Comparison of ENCODE assay signal across 10 cellular contexts in the genomic region with DNA sequence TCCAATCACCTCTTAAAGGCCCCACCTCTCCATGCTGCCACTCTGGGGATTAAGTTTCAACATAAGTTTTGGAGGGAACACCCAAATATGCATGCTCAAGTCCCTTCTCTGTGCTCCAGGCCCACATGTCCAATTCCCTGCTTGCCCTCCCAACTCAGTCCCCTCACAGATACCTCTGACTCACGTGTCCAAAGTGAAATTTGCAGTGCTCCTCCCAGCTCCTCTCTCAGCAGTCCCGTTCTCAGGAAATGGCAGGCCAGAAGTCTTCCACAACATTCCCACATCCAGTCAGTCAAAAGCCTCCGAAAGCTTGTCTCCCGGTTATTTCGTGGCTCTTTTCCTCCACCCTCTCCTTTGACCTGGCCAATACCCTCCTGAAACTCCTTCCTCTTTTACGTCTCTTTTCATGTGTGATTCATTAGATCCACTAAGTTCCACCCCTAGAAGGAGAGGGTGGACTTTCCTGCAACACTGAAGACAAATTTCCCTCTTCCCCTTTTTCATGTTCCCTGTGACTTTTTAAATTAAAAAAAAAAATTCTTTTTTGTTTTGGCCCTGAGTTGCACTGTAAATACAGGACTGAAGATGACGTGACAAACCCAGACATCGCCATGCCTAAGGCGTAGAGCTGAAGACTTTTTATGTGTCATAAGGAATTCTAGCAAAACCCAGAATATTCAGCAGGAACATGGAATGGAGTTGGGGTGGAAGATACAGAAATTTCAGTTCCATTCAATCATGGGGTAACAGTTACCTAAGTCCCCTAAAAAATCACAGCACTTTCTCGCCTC. TPM values are rescaled to one million over a fixed set of nuclear protein-coding genes. Genes with fewer than 3 reads are reported as not detected.
DNase-seq lines count a peak whose midpoint lies in the region; ATAC-seq and TF ChIP-seq lines count a peak whose summit lies in the region.
"Had no signal": no experiment of that assay in that cellular context is flagged by ENCODE, and none has a peak within 500 bp of the region (broad histone marks: within the 10 kb centered on the region; RNA-seq: fewer than 3 reads in every experiment).

No MANE protein-coding gene starts in this region.

- in situ Hi-C loops in transverse colon (cut with MboI; ENCODE audit: low pct_ligation_motif_present in 1 of 4, low pct_unique_long_range_greater_than_20kb in 1 of 4, low sequenced_read_pairs in 3 of 4): no loop called here

- peak overlapping the region; percentile 30 for H3K27ac Mint-ChIP-seq in activated naive CD4-positive, alpha-beta T cell treated with anti-CD3 and anti-CD28 coated beads, Interleukin-2, amount 50 U/mL, for 24 hours
- H3K27ac Mint-ChIP-seq in activated naive CD4-positive, alpha-beta T cell treated with anti-CD3 and anti-CD28 coated beads, Interleukin-2, amount 10 ng/mL, durations not matched to agents 7 days and 5 days: no peak overlapping the region
- H3K27ac Mint-ChIP-seq in activated B cell treated with CpG ODN at 0.5 μM for 24 hours (no peak overlapping the region), mesothelial cell of epicardium (peak overlapping the region; percentile 75)

- H3K9me3 Mint-ChIP-seq in activated naive CD4-positive, alpha-beta T cell treated with anti-CD3 and anti-CD28 coated beads, Interleukin-2, amount 50 U/mL, for 24 hours: no peaks in the 10 kb centered on the region
- H3K9me3 Mint-ChIP-seq in activated naive CD4-positive, alpha-beta T cell treated with anti-CD3 and anti-CD28 coated beads, Interleukin-2, amount 10 ng/mL, durations not matched to agents 7 days and 5 days: no peaks in the 10 kb centered on the region
- H3K9me3 Mint-ChIP-seq in activated B cell treated with CpG ODN at 0.5 μM for 24 hours (no peaks in the 10 kb centered on the region), mesothelial cell of epicardium (no peaks in the 10 kb centered on the region)

- TF ChIP-seq POLR2A in transverse colon (IDR thresholded peaks at IDR 0.05): peak; percentile 44

- peaks cover 9 to 34% (median 18%) of the 10 kb centered on the region in 4 donors for H3K4me1 ChIP-seq in transverse colon

- no peaks in the 10 kb centered on the region for H3K27me3 ChIP-seq in transverse colon
- H3K27me3 ChIP-seq: SJCRH30 had no signal

- CTCF ChIA-PET in activated naive CD4-positive, alpha-beta T cell treated with anti-CD3 and anti-CD28 coated beads, Interleukin-2, amount 10 ng/mL, durations not matched to agents 7 days and 5 days (lab: Charles Lee): interaction anchor here (1.2 kb wide), 1 partner anchor 15 kb away, joined by 7 read pairs; no protein-coding TSS in a partner anchor
- CTCF ChIA-PET in activated B cell treated with CpG ODN at 0.5 μM for 24 hours (lab: Charles Lee): interaction anchor here (1.3 to 1.4 kb wide), 2 partner anchors 14 to 50 kb away, joined by 3 read pairs; no protein-coding TSS in a partner anchor

- 58 to 71% methylated on average over 8 to 10 of the region's 10 CpGs for WGBS in transverse colon (ENCODE audit: low coverage in 1 of 2), 2 donors

- peak overlapping the region; percentile 44 to 71 (median 62) for H3K27ac ChIP-seq in transverse colon

- no peaks in the 10 kb centered on the region for H3K9me3 ChIP-seq in transverse colon
- H3K9me3 ChIP-seq: SJCRH30 had no signal

- DNase-seq in activated naive CD4-positive, alpha-beta T cell treated with anti-CD3 and anti-CD28 coated beads, Interleukin-2, amount 10 ng/mL, durations not matched to agents 7 days and 5 days: no peak
- DNase-seq in activated B cell treated with CpG ODN at 0.5 μM for 24 hours (no peak), mesothelial cell of epicardium (ENCODE audit: low spot score in 2 of 2, unreplicated experiment in 2 of 2) (peak in 1 of 2 experiments; percentile 33), transverse colon (no peak), DMS79 treated with DMSO at 0.1 percent for 48 hours (lab: John Stamatoyannopoulos, UW) (no peak), hippocampal formation (lab: John Stamatoyannopoulos, UW) (no peak), C1 segment of cervical spinal cord (lab: John Stamatoyannopoulos, UW) (no peak)
- DNase-seq: NCI-H1694 treated with DMSO at 0.1 percent for 48 hours, SJCRH30 had no signal

- H3K4me3 Mint-ChIP-seq in activated naive CD4-positive, alpha-beta T cell treated with anti-CD3 and anti-CD28 coated beads, Interleukin-2, amount 50 U/mL, for 24 hours: no peak overlapping the region
- H3K4me3 Mint-ChIP-seq in activated naive CD4-positive, alpha-beta T cell treated with anti-CD3 and anti-CD28 coated beads, Interleukin-2, amount 10 ng/mL, durations not matched to agents 7 days and 5 days: no peak overlapping the region
- H3K4me3 Mint-ChIP-seq in activated B cell treated with CpG ODN at 0.5 μM for 24 hours (peak overlapping the region; percentile 30), mesothelial cell of epicardium (peak overlapping the region; percentile 36)

- no peak for ATAC-seq in activated B cell treated with CpG ODN at 0.5 μM for 24 hours (ENCODE audit: low read depth)

- TF ChIP-seq EP300 in transverse colon (IDR thresholded peaks at IDR 0.05; ENCODE audit: low read depth): no peak

- no peaks in the 10 kb centered on the region for H3K36me3 ChIP-seq in transverse colon
- H3K36me3 ChIP-seq: SJCRH30 had no signal

- TF ChIP-seq CTCF in activated B cell treated with CpG ODN at 0.5 μM for 24 hours (IDR thresholded peaks at IDR 0.05) (no peak), mesothelial cell of epicardium (IDR thresholded peaks at IDR 0.05; ENCODE audit: unreplicated experiment) (no peak), transverse colon (IDR thresholded peaks at IDR 0.05) (no peak)

- H3K27me3 Mint-ChIP-seq in activated naive CD4-positive, alpha-beta T cell treated with anti-CD3 and anti-CD28 coated beads, Interleukin-2, amount 50 U/mL, for 24 hours: no peaks in the 10 kb centered on the region
- H3K27me3 Mint-ChIP-seq in activated naive CD4-positive, alpha-beta T cell treated with anti-CD3 and anti-CD28 coated beads, Interleukin-2, amount 10 ng/mL, durations not matched to agents 7 days and 5 days: peaks cover 13% of the 10 kb centered on the region
- H3K27me3 Mint-ChIP-seq in activated B cell treated with CpG ODN at 0.5 μM for 24 hours (no peaks in the 10 kb centered on the region), mesothelial cell of epicardium (ENCODE audit: low read depth) (no peaks in the 10 kb centered on the region)

- H3K4me1 Mint-ChIP-seq in activated naive CD4-positive, alpha-beta T cell treated with anti-CD3 and anti-CD28 coated beads, Interleukin-2, amount 50 U/mL, for 24 hours: peaks cover 60% of the 10 kb centered on the region
- H3K4me1 Mint-ChIP-seq in activated naive CD4-positive, alpha-beta T cell treated with anti-CD3 and anti-CD28 coated beads, Interleukin-2, amount 10 ng/mL, durations not matched to agents 7 days and 5 days: peaks cover 47% of the 10 kb centered on the region
- H3K4me1 Mint-ChIP-seq in activated B cell treated with CpG ODN at 0.5 μM for 24 hours (peaks cover 67% of the 10 kb centered on the region), mesothelial cell of epicardium (peaks cover 59% of the 10 kb centered on the region)

- intact Hi-C loops in activated B cell treated with CpG ODN at 0.5 μM for 24 hours (cut with micrococcal nuclease) (no loop called here), transverse colon (cut with DNase I; ENCODE audit: low total_unique reads) (no loop called here)

- no peaks in the 10 kb centered on the region for H3K36me3 Mint-ChIP-seq in activated naive CD4-positive, alpha-beta T cell treated with anti-CD3 and anti-CD28 coated beads, Interleukin-2, amount 50 U/mL, for 24 hours
- H3K36me3 Mint-ChIP-seq in activated naive CD4-positive, alpha-beta T cell treated with anti-CD3 and anti-CD28 coated beads, Interleukin-2, amount 10 ng/mL, durations not matched to agents 7 days and 5 days: no peaks in the 10 kb centered on the region
- H3K36me3 Mint-ChIP-seq in activated B cell treated with CpG ODN at 0.5 μM for 24 hours (ENCODE audit: low read depth) (no peaks in the 10 kb centered on the region), mesothelial cell of epicardium (no peaks in the 10 kb centered on the region)

- peak overlapping the region in 1 of 4 donors; percentile 28 for H3K4me3 ChIP-seq in transverse colon

- POLR2A ChIA-PET in activated B cell treated with CpG ODN at 0.5 μM for 24 hours (lab: Charles Lee): interaction anchor here (1.8 to 3.9 kb wide), 2 partner anchors 11 to 16 kb away, joined by 4 to 52 read pairs; no protein-coding TSS in a partner anchor

RNA-seq across cellular contexts. Expression of a gene that starts 12.8 kb away (rescaled TPM):
- 66.9 and 74.5 TPM in 2 replicates for total RNA-seq in activated B cell treated with CpG ODN at 0.5 μM for 24 hours
- 91.4 to 93.8 TPM (median 92.3 TPM) in 3 replicates for total RNA-seq in mesothelial cell of epicardium
- 100 to 1,000 TPM in 3 of 4 donors, 10 to 100 TPM in 1; 98.5 to 131 (median 114) TPM for total RNA-seq in transverse colon

RNA-seq across cellular contexts. Expression of a gene that starts 45.6 kb away (rescaled TPM):
- 43.7 and 45.6 TPM in 2 replicates for total RNA-seq in activated B cell treated with CpG ODN at 0.5 μM for 24 hours
- 48.4 to 49.8 TPM (median 48.9 TPM) in 3 replicates for total RNA-seq in mesothelial cell of epicardium
- total RNA-seq in transverse colon: 10 to 100 TPM in 3 of 4 donors, 1 to 10 TPM in 1; 4.1 to 35.7 (median 26.9) TPM

Comparison
In these comparisons a context has a peak if more than half of its experiments do, and no peak if none do; other contexts are left out.
1. H3K27ac Mint-ChIP-seq: peak in activated naive CD4-positive, alpha-beta T cell treated with anti-CD3 and anti-CD28 coated beads, Interleukin-2, amount 50 U/mL, for 24 hours (single experiment) and mesothelial cell of epicardium (single experiment); none in activated naive CD4-positive, alpha-beta T cell treated with anti-CD3 and anti-CD28 coated beads, Interleukin-2, amount 10 ng/mL, durations not matched to agents 7 days and 5 days (single experiment) and activated B cell treated with CpG ODN at 0.5 μM for 24 hours (single experiment).
2. H3K4me3 Mint-ChIP-seq: peak in activated B cell treated with CpG ODN at 0.5 μM for 24 hours (single experiment) and mesothelial cell of epicardium (single experiment); none in activated naive CD4-positive, alpha-beta T cell treated with anti-CD3 and anti-CD28 coated beads, Interleukin-2, amount 50 U/mL, for 24 hours (single experiment) and activated naive CD4-positive, alpha-beta T cell treated with anti-CD3 and anti-CD28 coated beads, Interleukin-2, amount 10 ng/mL, durations not matched to agents 7 days and 5 days (single experiment).